In the genomic region with DNA sequence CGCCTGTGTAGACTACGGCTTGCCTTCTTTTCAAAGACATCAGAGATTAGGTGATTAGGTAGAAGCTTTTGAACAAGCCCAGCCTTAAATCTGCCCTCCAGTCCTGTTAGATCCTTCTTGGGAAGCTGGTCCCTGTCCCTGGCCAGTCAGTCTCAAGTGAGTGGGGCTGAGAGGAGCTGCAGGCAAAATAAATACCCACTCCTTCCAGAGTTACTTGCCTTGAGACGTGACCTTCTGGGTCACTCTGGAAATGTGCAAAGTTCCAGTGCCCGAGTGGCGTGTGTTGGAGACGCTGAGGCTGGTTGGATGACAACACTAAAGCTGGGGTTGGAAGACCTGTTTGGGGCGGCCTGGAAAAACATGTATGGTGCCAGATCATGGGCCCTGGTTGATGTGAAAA, we compare ENCODE assay signal across 21 cellular contexts. TPM values are rescaled to one million over a fixed set of nuclear protein-coding genes. Genes with fewer than 3 reads are reported as not detected.
A peak's percentile ranks its signal among the peaks of the same experiment; 100 is the strongest.
DNase-seq lines count a peak whose midpoint lies in the region; ATAC-seq and TF ChIP-seq lines count a peak whose summit lies in the region.
"Had no signal": no experiment of that assay in that cellular context is flagged by ENCODE, and none has a peak within 500 bp of the region (broad histone marks: within the 10 kb centered on the region; RNA-seq: fewer than 3 reads in every experiment).

No MANE protein-coding gene starts in this region.

- H3K4me1 ChIP-seq in mesodermal cell (ENCODE audit: control insufficient read depth, insufficient read depth, low read length, poor library complexity, severe bottlenecking) (peaks cover 35% of the 10 kb centered on the region), psoas muscle (peaks cover 54% of the 10 kb centered on the region)

- H3K27me3 ChIP-seq in psoas muscle (ENCODE audit: insufficient read depth in 3 of 3, low read length in 2 of 3): no peaks in the 10 kb centered on the region

- peak in 3 of 4 donors; percentile 25 to 44 (median 29) for ATAC-seq in psoas muscle
- ATAC-seq: PC-3 had no signal

- WGBS in mesodermal cell (ENCODE audit: insufficient coverage in 2 of 2), 2 experiments: 91 to 93% methylated on average over 5 to 7 of the region's 7 CpGs
- WGBS in psoas muscle, 3 donors: 22 to 44% (median 41%) methylated on average over 7 of the region's 7 CpGs

- peak; percentile 60 for DNase-seq in ELF-1 (ENCODE audit: low read depth, low spot score)
- peak; percentile 85 for DNase-seq in NCI-H82 (lab: John Stamatoyannopoulos, UW)
- DNase-seq in psoas muscle: no peak
- DNase-seq in DMS153 treated with DMSO at 0.1 percent for 48 hours (lab: John Stamatoyannopoulos, UW; ENCODE audit: unreplicated experiment): no peak
- DNase-seq in stimulated activated CD4-positive, alpha-beta T cell treated with anti-CD3 and anti-CD28 coated beads, Interleukin-2, amount 100 ng/mL, for 48 hours: no peak
- no peak for DNase-seq in NCI-H446 (lab: John Stamatoyannopoulos, UW)
- DNase-seq: CD4-positive, CD25-positive, alpha-beta regulatory T cell; COR-L47; DMS 273 treated with DMSO at 0.1 percent for 48 hours; GM23248; HCEC 1CT; KG1; NCI-H1092; NCI-H1436; NCI-H187 treated with DMSO at 0.1 percent for 48 hours; NCI-H226; NCI-H524 treated with DMSO at 0.1 percent for 48 hours; PC-3; SHP77 had no signal

- H3K27ac ChIP-seq in mesodermal cell (ENCODE audit: low read depth, low read length, severe bottlenecking) (peak overlapping the region; percentile 36), psoas muscle (no peak overlapping the region)
- H3K27ac ChIP-seq: GM23248 had no signal

- intact Hi-C loops in psoas muscle (cut with DNase I): no loop called here

- H3K36me3 ChIP-seq in mesodermal cell (ENCODE audit: control insufficient read depth, insufficient read depth, low read length): peaks cover 11% of the 10 kb centered on the region
- no peaks in the 10 kb centered on the region for H3K36me3 ChIP-seq in psoas muscle (ENCODE audit: insufficient read depth in 1 of 2, low read depth in 1 of 2)

- no peak overlapping the region for H3K4me3 ChIP-seq in mesodermal cell (ENCODE audit: extremely low read depth, insufficient read depth, low read length, poor library complexity, severe bottlenecking)
- H3K4me3 ChIP-seq in psoas muscle: no peak overlapping the region
- H3K4me3 ChIP-seq: GM23248 had no signal

- H3K9me3 ChIP-seq in mesodermal cell (ENCODE audit: control insufficient read depth, low read length): no peaks in the 10 kb centered on the region
- H3K9me3 ChIP-seq in psoas muscle: no peaks in the 10 kb centered on the region

- no peak for TF ChIP-seq CTCF in psoas muscle (IDR thresholded peaks at IDR 0.05)

RNA-seq across cellular contexts. Expression of gene TCF7L1, which starts 32.1 kb away (rescaled TPM):
- polyA plus RNA-seq in mesodermal cell (2013, experiment 1 of 2): 40.4 TPM
- 32.4 TPM for polyA plus RNA-seq in mesodermal cell (2013, experiment 2 of 2)
- 10 to 100 TPM in 1 of 4 donors, 1 to 10 TPM in 3; 5.3 to 13.3 (median 8.0) TPM for total RNA-seq in psoas muscle
- polyA plus RNA-seq in psoas muscle: 1 to 10 TPM; 2.1 to 6.1 (median 5.6) TPM
- total RNA-seq: CD4-positive, CD25-positive, alpha-beta regulatory T cell; RPMI7951 had no signal

Comparison
In these comparisons a context has a peak if more than half of its experiments do, and no peak if none do; other contexts are left out.
1. DNase-seq: peak in ELF-1 (single experiment) and NCI-H82 (single experiment); none in psoas muscle (0 of 2), DMS153 treated with DMSO at 0.1 percent for 48 hours (single experiment), stimulated activated CD4-positive, alpha-beta T cell treated with anti-CD3 and anti-CD28 coated beads, Interleukin-2, amount 100 ng/mL, for 48 hours (0 of 2) and NCI-H446 (0 of 2).